In the genomic region with DNA sequence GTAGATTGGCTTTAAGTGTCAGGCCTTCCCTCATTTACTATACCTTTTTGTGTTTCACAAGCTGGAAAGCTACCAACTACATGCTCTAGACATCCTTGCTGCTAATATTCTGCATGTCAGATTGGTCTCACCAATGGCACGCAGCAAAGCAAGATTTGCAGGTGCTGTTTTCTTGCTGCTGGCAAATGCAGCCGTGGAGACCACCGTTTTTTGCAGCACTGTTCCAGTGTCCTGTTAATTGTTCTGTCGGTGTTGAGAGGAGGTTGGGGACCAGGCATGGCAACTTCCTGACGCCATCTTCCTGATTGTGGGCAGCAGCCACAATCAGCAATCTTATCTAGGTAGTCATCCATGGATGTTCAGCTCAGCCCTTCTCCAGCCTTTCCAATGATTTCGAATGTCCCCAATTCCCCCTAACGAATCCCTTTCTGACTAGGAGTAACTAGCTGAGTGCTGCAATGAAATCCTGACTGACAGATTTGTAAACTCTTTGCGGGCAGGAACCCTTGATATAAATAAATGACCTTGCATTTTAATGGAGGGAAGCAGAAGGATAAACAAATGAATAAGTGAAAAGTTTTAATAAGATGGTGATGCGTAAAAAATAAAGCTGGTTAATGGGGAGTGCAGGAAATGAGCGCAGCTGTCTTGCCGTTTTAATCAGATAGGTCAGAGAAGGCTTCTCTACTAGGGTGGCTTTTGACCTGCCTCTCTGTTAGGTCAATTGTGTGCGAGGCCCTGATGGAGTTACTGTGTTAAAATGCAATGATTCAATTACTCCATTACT, we compare ENCODE assay signal across 1 cellular context.
TF ChIP-seq lines count a peak whose summit lies in the region.

No MANE protein-coding gene starts in this region.

TF ChIP-seq in H1, 55 proteins besides CTCF, POLR2A, EP300 and RAD21 (continued from another document):
- TF ChIP-seq FOSL1 (IDR thresholded peaks at IDR 0.05; ENCODE audit: insufficient read depth, low read depth, low read length) (no peak), YY1 (IDR thresholded peaks at IDR 0.05; ENCODE audit: low read depth, low read length) (no peak), POU5F1 (IDR thresholded peaks at IDR 0.05; ENCODE audit: low read depth, low read length) (no peak), SUZ12 (IDR thresholded peaks at IDR 0.05; ENCODE audit: low read length) (no peak), CEBPB (IDR thresholded peaks at IDR 0.05; ENCODE audit: low read depth, low read length) (no peak), SP1 (IDR thresholded peaks at IDR 0.05; ENCODE audit: low read depth, low read length) (no peak), POLR2AphosphoS5 (IDR thresholded peaks at IDR 0.05; ENCODE audit: low read depth, low read length) (no peak), PHF8 (conservative IDR thresholded peaks at IDR 0.05; ENCODE audit: low read depth, low read length) (no peak), ZNF274 (IDR thresholded peaks at IDR 0.05; ENCODE audit: borderline replicate concordance, extremely low read depth, low read length) (no peak)
- TF ChIP-seq, protein P1, sequence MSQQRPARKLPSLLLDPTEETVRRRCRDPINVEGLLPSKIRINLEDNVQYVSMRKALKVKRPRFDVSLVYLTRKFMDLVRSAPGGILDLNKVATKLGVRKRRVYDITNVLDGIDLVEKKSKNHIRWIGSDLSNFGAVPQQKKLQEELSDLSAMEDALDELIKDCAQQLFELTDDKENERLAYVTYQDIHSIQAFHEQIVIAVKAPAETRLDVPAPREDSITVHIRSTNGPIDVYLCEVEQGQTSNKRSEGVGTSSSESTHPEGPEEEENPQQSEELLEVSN (IDR thresholded peaks at IDR 0.05) = no peak
TF ChIP-seq in H1: peak in this region for 0.
